Comparison of ENCODE assay signal across 32 cellular contexts in genomic region chr3:179036226-179036625, GRCh38. TPM values are rescaled to one million over a fixed set of nuclear protein-coding genes. Genes with fewer than 3 reads are reported as not detected.
DNase-seq lines count a peak whose midpoint lies in the region; TF ChIP-seq lines count a peak whose summit lies in the region.
"Had no signal": no experiment of that assay in that cellular context is flagged by ENCODE, and none has a peak within 500 bp of the region (broad histone marks: within the 10 kb centered on the region; RNA-seq: fewer than 3 reads in every experiment).

No MANE protein-coding gene starts in this region.

- no peaks in the 10 kb centered on the region for H3K27me3 ChIP-seq in mammary epithelial cell (ENCODE audit: insufficient read depth, low read length)
- no peaks in the 10 kb centered on the region for H3K27me3 ChIP-seq in PC-9 (ENCODE audit: insufficient read depth, low read depth)
- H3K27me3 ChIP-seq: BE2C, gastroesophageal sphincter, left lung, Peyer's patch, transverse colon had no signal

- in situ Hi-C loops in mammary epithelial cell (cut with MboI; ENCODE audit: low sequenced_read_pairs in 2 of 2), result no loop called here

- H3K9me2 ChIP-seq in PC-9 (ENCODE audit: insufficient read depth), result no peaks in the 10 kb centered on the region; the same call in 1 of the 2 replicates

- no peaks in the 10 kb centered on the region for H3K27me3 Mint-ChIP-seq in MCF 10A (ENCODE audit: insufficient read depth, unreplicated experiment)
- no peaks in the 10 kb centered on the region for H3K27me3 Mint-ChIP-seq in T-helper 2 cell treated with Interferon-gamma antibody and Interleukin-4, amounts not matched to agents 5 μg/mL and 100 μg/mL, for 36 hours (ENCODE audit: low read depth)
- H3K27me3 Mint-ChIP-seq: activated CD4-positive, alpha-beta memory T cell treated with anti-CD3 and anti-CD28 coated beads, Interleukin-2, amount 10 ng/mL, durations not matched to agents 7 days and 5 days; activated T-helper 17 cell treated with anti-CD3 and anti-CD28 coated beads, Interleukin-2, amount 50 U/mL, for 72 hours; naive B cell; T-cell had no signal

- WGBS in mammary epithelial cell (ENCODE audit: low coverage, missing lambda C conversion rate), result 75% methylated on average over 2 of the region's 2 CpGs

- H4K20me1 ChIP-seq in mammary epithelial cell (ENCODE audit: insufficient read depth, low read length), result no peaks in the 10 kb centered on the region
- H4K20me1 ChIP-seq in PC-9 (ENCODE audit: insufficient read depth), result no peaks in the 10 kb centered on the region

- no peak overlapping the region for H3K27ac Mint-ChIP-seq in MCF 10A (ENCODE audit: low read depth, unreplicated experiment)
- H3K27ac Mint-ChIP-seq in T-helper 2 cell treated with Interferon-gamma antibody and Interleukin-4, amounts not matched to agents 5 μg/mL and 100 μg/mL, for 36 hours, result no peak overlapping the region
- H3K27ac Mint-ChIP-seq: activated CD4-positive, alpha-beta memory T cell treated with anti-CD3 and anti-CD28 coated beads, Interleukin-2, amount 10 ng/mL, durations not matched to agents 7 days and 5 days; activated naive CD4-positive, alpha-beta T cell treated with anti-CD3 and anti-CD28 coated beads, Interleukin-2, amount 50 U/mL, for 72 hours; activated T-helper 17 cell treated with anti-CD3 and anti-CD28 coated beads, Interleukin-2, amount 50 U/mL, for 72 hours; GM23338; naive B cell; T-cell had no signal

- intact Hi-C loops in mammary epithelial cell (cut with micrococcal nuclease) (no loop called here), MCF 10A (cut with micrococcal nuclease) (no loop called here), PC-9 (cut with micrococcal nuclease; ENCODE audit: unreplicated experiment) (no loop called here)

- CTCF ChIA-PET in mammary epithelial cell (lab: Charles Lee; ENCODE audit: low non-redundant PET), result no interaction called here
- CTCF ChIA-PET in MCF 10A (lab: Yijun Ruan, JAX), result interaction anchor here (1.1 to 2.9 kb wide), 3 partner anchors 20 to 33 kb away, joined by 4 to 13 read pairs (median 10); no protein-coding TSS in a partner anchor
- CTCF ChIA-PET in PC-9 (lab: Charles Lee), result no interaction called here

- H3K9me3 ChIP-seq in mammary epithelial cell (replicated peaks; ENCODE audit: insufficient read depth, low read length) (no peaks in the 10 kb centered on the region), PC-9 (ENCODE audit: insufficient read depth, low read depth) (0 out of 2 replicates have a peak, but pooled peaks cover 8% of the 10 kb centered on the region)
- H3K9me3 ChIP-seq: BE2C, gastroesophageal sphincter, left lung, Peyer's patch, psoas muscle, transverse colon had no signal

- dilution Hi-C loops in mammary epithelial cell (cut with HindIII; ENCODE audit: low sequenced_read_pairs), result loop anchor here (5.0 kb wide), 1 partner anchor 36 kb away; the partner anchor contains the start of gene ZMAT3

- H3K79me2 ChIP-seq in mammary epithelial cell (ENCODE audit: insufficient read depth, low read length) (peaks cover 80% of the 10 kb centered on the region), PC-9 (ENCODE audit: low read depth) (no peaks in the 10 kb centered on the region)

- H3K4me3 Mint-ChIP-seq in MCF 10A (ENCODE audit: unreplicated experiment), result no peak overlapping the region
- H3K4me3 Mint-ChIP-seq in T-helper 2 cell treated with Interferon-gamma antibody and Interleukin-4, amounts not matched to agents 5 μg/mL and 100 μg/mL, for 36 hours, result no peak overlapping the region
- H3K4me3 Mint-ChIP-seq: activated CD4-positive, alpha-beta memory T cell treated with anti-CD3 and anti-CD28 coated beads, Interleukin-2, amount 10 ng/mL, durations not matched to agents 7 days and 5 days; activated T-helper 17 cell treated with anti-CD3 and anti-CD28 coated beads, Interleukin-2, amount 50 U/mL, for 72 hours; GM23338; naive B cell had no signal

- BruUV-seq in mammary epithelial cell (replicated peaks; lab: Mats Ljungman, UMichigan) (no TSS peak), MCF 10A (replicated peaks; lab: Mats Ljungman, UMichigan) (no TSS peak), PC-9 (replicated peaks; lab: Mats Ljungman, UMichigan) (no TSS peak)

- peaks cover 10% of the 10 kb centered on the region for H3K9me3 Mint-ChIP-seq in MCF 10A (ENCODE audit: unreplicated experiment)
- no peaks in the 10 kb centered on the region for H3K9me3 Mint-ChIP-seq in T-helper 2 cell treated with Interferon-gamma antibody and Interleukin-4, amounts not matched to agents 5 μg/mL and 100 μg/mL, for 36 hours
- H3K9me3 Mint-ChIP-seq: activated CD4-positive, alpha-beta memory T cell treated with anti-CD3 and anti-CD28 coated beads, Interleukin-2, amount 10 ng/mL, durations not matched to agents 7 days and 5 days had no signal

- no peaks in the 10 kb centered on the region for H3K4me1 Mint-ChIP-seq in MCF 10A (ENCODE audit: insufficient read depth, unreplicated experiment)
- peaks cover 18% of the 10 kb centered on the region for H3K4me1 Mint-ChIP-seq in T-helper 2 cell treated with Interferon-gamma antibody and Interleukin-4, amounts not matched to agents 5 μg/mL and 100 μg/mL, for 36 hours (ENCODE audit: low read depth)
- H3K4me1 Mint-ChIP-seq: activated T-helper 17 cell treated with anti-CD3 and anti-CD28 coated beads, Interleukin-2, amount 50 U/mL, for 72 hours had no signal

- H3K36me3 Mint-ChIP-seq in MCF 10A (ENCODE audit: insufficient read depth, unreplicated experiment), result peaks cover 40% of the 10 kb centered on the region
- H3K36me3 Mint-ChIP-seq in T-helper 2 cell treated with Interferon-gamma antibody and Interleukin-4, amounts not matched to agents 5 μg/mL and 100 μg/mL, for 36 hours (ENCODE audit: low read depth), result peaks cover 17% of the 10 kb centered on the region

- no peak overlapping the region for H3K4me3 ChIP-seq in mammary epithelial cell (replicated peaks in 1 of 3; ENCODE audit: insufficient read depth in 1 of 3, low read depth in 2 of 3, low read length in 3 of 3)
- H3K4me3 ChIP-seq in PC-9, result no peak overlapping the region
- H3K4me3 ChIP-seq: gastroesophageal sphincter, GM12878, GM23338, left lung, Peyer's patch, psoas muscle, skin epidermis, transverse colon had no signal

- H3K27ac ChIP-seq in mammary epithelial cell (ENCODE audit: insufficient read depth, low read depth, low read length), result no peak overlapping the region
- no peak overlapping the region for H3K27ac ChIP-seq in PC-9
- H3K27ac ChIP-seq: HL-60, left lung, Peyer's patch, psoas muscle had no signal

- H2AFZ ChIP-seq in mammary epithelial cell (ENCODE audit: low read depth, low read length), result no peak overlapping the region
- H2AFZ ChIP-seq in PC-9, result no peak overlapping the region
- H2AFZ ChIP-seq: GM23338 had no signal

- no peaks in the 10 kb centered on the region for H3F3A ChIP-seq in PC-9 (ENCODE audit: insufficient read depth, low read depth)

- TF ChIP-seq CTCF in mammary epithelial cell (conservative IDR thresholded peaks at IDR 0.05 in 1 of 2, IDR thresholded peaks at IDR 0.05 in 1 of 2; ENCODE audit: extremely low read depth in 1 of 2, insufficient read depth in 1 of 2, low read depth in 1 of 2, low read length in 2 of 2), result no peak
- no peak for TF ChIP-seq CTCF in MCF 10A (IDR thresholded peaks at IDR 0.05; ENCODE audit: unreplicated experiment)
- no peak for TF ChIP-seq CTCF in PC-9 (conservative IDR thresholded peaks at IDR 0.05)

- peak overlapping the region; percentile 80 for H3K4me2 ChIP-seq in mammary epithelial cell (ENCODE audit: insufficient read depth, low read depth, low read length)
- no peak overlapping the region for H3K4me2 ChIP-seq in PC-9
- H3K4me2 ChIP-seq: GM23338 had no signal

- H3K9ac ChIP-seq in mammary epithelial cell (ENCODE audit: insufficient read depth, low read length), result no peak overlapping the region

- H3K36me3 ChIP-seq in mammary epithelial cell (ENCODE audit: insufficient read depth, low read length) (peaks cover 2% of the 10 kb centered on the region), PC-9 (ENCODE audit: low read depth) (no peaks in the 10 kb centered on the region)
- H3K36me3 ChIP-seq: BE2C, gastroesophageal sphincter, left lung, Peyer's patch, transverse colon had no signal

- POLR2A ChIA-PET in MCF 10A (lab: Yijun Ruan, JAX), result interaction anchor here (0.6 to 4.3 kb wide), 7 partner anchors 9 to 599 kb away, joined by 3 to 40 read pairs (median 4); no protein-coding TSS in a partner anchor
- POLR2A ChIA-PET in PC-9 (lab: Charles Lee; ENCODE audit: unreplicated experiment), result no interaction called here

- H3K4me1 ChIP-seq in mammary epithelial cell (ENCODE audit: insufficient read depth, low read length) (peaks cover 36% of the 10 kb centered on the region), PC-9 (replicated peaks; ENCODE audit: insufficient read depth) (no peaks in the 10 kb centered on the region)
- H3K4me1 ChIP-seq: BE2C, left lung, Peyer's patch had no signal

- DNase-seq in mammary epithelial cell (no peak), MCF 10A (ENCODE audit: unreplicated experiment) (no peak), OCI-M1 (lab: John Stamatoyannopoulos, UW) (peak; percentile 18), hepatic stellate cell (ENCODE audit: low spot score) (peak; percentile 30), superior temporal gyrus (ENCODE audit: extremely low spot score) (peak; percentile 8), iPS-NIHi7 (ENCODE audit: extremely low spot score) (no peak), PC-9 (no peak)
- DNase-seq in T-helper 2 cell treated with Interferon-gamma antibody and Interleukin-4, amounts not matched to agents 5 μg/mL and 100 μg/mL, for 36 hours (ENCODE audit: low spot score), result no peak
- DNase-seq: activated CD4-positive, alpha-beta memory T cell treated with anti-CD3 and anti-CD28 coated beads, Interleukin-2, amount 10 ng/mL, durations not matched to agents 7 days and 5 days; activated CD4-positive, CD25-positive, alpha-beta regulatory T cell treated with anti-CD3 and anti-CD28 coated beads, Interleukin-2, amount 50 U/mL, for 72 hours; activated CD8-positive, alpha-beta memory T cell treated with anti-CD3 and anti-CD28 coated beads, Interleukin-2, amount 50 U/mL, for 48 hours; anterior cingulate cortex; BE2C; DMS79; hypothalamus; left lung; naive B cell; NCI-H1092 treated with DMSO at 0.1 percent for 48 hours; NCI-H2029; NCI-H69; Peyer's patch; psoas muscle; stimulated activated CD8-positive, alpha-beta memory T cell treated with anti-CD3 and anti-CD28 coated beads, Interleukin-4, amount 100 ng/mL, for 48 hours; T-cell; transverse colon had no signal

RNA-seq across cellular contexts. Expression of gene ZMAT3, which starts 35.4 kb away (rescaled TPM):
- total RNA-seq in mammary epithelial cell (10 to 100 TPM; 31.3 to 56.2 TPM), MCF 10A (2022) (50.9 and 58.0 TPM in 2 replicates), PC-9 (2021) (5.9 and 7.2 TPM in 2 replicates)
- polyA plus RNA-seq in mammary epithelial cell, result 24.4 TPM
- polyA minus RNA-seq in mammary epithelial cell, result 64.2 TPM

Comparison
In these comparisons a context has a peak if more than half of its experiments do, and no peak if none do; other contexts are left out.
1. DNase-seq: peak in OCI-M1 (single experiment), hepatic stellate cell (single experiment) and superior temporal gyrus (single experiment); none in mammary epithelial cell (single experiment), MCF 10A (single experiment), T-helper 2 cell treated with Interferon-gamma antibody and Interleukin-4, amounts not matched to agents 5 μg/mL and 100 μg/mL, for 36 hours (single experiment), iPS-NIHi7 (single experiment) and PC-9 (0 of 2).